Comparison of ENCODE assay signal across 1 cellular context in the genomic region with DNA sequence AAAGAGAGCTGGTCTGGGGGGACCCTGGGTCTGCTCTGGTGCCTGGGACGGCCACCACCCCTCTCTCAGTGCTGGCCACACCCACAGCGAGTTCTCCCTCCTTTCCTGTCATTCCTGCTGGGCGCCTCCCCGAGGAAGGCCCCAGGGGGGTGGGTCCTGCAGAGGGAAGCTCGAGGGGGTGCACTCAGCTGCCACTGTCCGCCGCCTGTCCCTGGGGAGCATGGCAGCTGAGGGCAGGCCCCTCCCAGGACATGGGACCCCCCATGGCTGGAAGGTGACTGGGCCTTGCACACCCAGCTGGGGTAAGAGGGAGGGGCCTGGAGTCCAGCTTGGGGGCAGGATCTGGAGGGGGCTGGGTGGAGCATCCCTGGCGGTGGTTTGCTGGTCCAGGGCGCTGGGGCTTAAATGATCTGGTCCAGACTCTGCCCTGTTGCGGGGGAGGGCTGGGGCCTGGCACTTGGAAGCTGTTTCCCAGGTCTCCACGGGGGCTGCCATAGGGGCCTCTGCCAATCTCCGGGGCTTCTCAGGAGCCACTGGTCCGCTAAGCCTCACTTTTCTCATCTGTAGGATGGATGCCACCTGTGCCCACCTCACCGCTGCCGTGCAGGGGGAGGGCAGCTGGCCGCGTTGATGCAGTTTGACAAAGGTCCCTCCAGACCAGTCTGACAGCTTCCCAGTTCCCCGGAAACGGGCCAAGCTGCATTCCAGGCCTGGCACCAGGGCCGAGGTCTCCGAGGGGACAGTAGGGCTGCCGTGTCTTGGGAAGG.
TF ChIP-seq lines count a peak whose summit lies in the region.

No MANE protein-coding gene starts in this region.

TF ChIP-seq in HEK293, 187 proteins besides CTCF, POLR2A, EP300 and RAD21 (continued from another document and continues in another):
- TF ChIP-seq, protein P1, sequence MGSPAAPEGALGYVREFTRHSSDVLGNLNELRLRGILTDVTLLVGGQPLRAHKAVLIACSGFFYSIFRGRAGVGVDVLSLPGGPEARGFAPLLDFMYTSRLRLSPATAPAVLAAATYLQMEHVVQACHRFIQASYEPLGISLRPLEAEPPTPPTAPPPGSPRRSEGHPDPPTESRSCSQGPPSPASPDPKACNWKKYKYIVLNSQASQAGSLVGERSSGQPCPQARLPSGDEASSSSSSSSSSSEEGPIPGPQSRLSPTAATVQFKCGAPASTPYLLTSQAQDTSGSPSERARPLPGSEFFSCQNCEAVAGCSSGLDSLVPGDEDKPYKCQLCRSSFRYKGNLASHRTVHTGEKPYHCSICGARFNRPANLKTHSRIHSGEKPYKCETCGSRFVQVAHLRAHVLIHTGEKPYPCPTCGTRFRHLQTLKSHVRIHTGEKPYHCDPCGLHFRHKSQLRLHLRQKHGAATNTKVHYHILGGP (tag by site-specific recombination; IDR thresholded peaks at IDR 0.05): no peak
- TF ChIP-seq, protein P2, sequence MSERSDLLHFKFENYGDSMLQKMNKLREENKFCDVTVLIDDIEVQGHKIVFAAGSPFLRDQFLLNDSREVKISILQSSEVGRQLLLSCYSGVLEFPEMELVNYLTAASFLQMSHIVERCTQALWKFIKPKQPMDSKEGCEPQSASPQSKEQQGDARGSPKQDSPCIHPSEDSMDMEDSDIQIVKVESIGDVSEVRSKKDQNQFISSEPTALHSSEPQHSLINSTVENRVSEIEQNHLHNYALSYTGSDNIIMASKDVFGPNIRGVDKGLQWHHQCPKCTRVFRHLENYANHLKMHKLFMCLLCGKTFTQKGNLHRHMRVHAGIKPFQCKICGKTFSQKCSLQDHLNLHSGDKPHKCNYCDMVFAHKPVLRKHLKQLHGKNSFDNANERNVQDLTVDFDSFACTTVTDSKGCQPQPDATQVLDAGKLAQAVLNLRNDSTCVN (tag by site-specific recombination; optimal IDR thresholded peaks at IDR 0.05): no peak
- no peak for TF ChIP-seq ZNF626 (tag by site-specific recombination; IDR thresholded peaks at IDR 0.05)
- TF ChIP-seq KLF1 (tag by site-specific recombination; IDR thresholded peaks at IDR 0.05): peak; percentile 87
- TF ChIP-seq ZNF335 (tag by site-specific recombination; conservative IDR thresholded peaks at IDR 0.05): no peak
- TF ChIP-seq ZNF558 (tag by site-specific recombination; IDR thresholded peaks at IDR 0.05): no peak
- no peak for TF ChIP-seq ZBTB7A (tag by site-specific recombination; IDR thresholded peaks at IDR 0.05; ENCODE audit: low read depth)
- no peak for TF ChIP-seq ZNF596 (tag by site-specific recombination; IDR thresholded peaks at IDR 0.05)
- no peak for TF ChIP-seq BCL11B (tag by site-specific recombination; IDR thresholded peaks at IDR 0.05; ENCODE audit: low read depth)
- no peak for TF ChIP-seq ZNF785 (tag by site-specific recombination; IDR thresholded peaks at IDR 0.05)
- TF ChIP-seq ZNF555 (tag by site-specific recombination; conservative IDR thresholded peaks at IDR 0.05): no peak
- no peak for TF ChIP-seq REPIN1 (tag by site-specific recombination; IDR thresholded peaks at IDR 0.05; ENCODE audit: low read depth)
- TF ChIP-seq ZNF157 (tag by site-specific recombination; IDR thresholded peaks at IDR 0.05): no peak
- TF ChIP-seq, protein P3, sequence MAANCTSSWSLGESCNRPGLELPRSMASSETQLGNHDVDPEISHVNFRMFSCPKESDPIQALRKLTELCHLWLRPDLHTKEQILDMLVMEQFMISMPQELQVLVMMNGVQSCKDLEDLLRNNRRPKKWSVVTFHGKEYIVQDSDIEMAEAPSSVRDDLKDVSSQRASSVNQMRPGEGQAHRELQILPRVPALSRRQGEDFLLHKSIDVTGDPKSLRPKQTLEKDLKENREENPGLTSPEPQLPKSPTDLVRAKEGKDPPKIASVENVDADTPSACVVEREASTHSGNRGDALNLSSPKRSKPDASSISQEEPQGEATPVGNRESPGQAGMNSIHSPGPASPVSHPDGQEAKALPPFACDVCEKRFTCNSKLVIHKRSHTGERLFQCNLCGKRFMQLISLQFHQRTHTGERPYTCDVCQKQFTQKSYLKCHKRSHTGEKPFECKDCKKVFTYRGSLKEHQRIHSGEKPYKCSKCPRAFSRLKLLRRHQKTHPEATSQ (tag by site-specific recombination; IDR thresholded peaks at IDR 0.05): no peak
- TF ChIP-seq, protein P4, sequence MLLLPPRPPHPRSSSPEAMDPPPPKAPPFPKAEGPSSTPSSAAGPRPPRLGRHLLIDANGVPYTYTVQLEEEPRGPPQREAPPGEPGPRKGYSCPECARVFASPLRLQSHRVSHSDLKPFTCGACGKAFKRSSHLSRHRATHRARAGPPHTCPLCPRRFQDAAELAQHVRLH (tag by site-specific recombination; IDR thresholded peaks at IDR 0.05): no peak
- no peak for TF ChIP-seq ZNF707 (tag by site-specific recombination; IDR thresholded peaks at IDR 0.05)
- TF ChIP-seq ZNF600 (tag by site-specific recombination; IDR thresholded peaks at IDR 0.05): no peak
- TF ChIP-seq, protein P5, sequence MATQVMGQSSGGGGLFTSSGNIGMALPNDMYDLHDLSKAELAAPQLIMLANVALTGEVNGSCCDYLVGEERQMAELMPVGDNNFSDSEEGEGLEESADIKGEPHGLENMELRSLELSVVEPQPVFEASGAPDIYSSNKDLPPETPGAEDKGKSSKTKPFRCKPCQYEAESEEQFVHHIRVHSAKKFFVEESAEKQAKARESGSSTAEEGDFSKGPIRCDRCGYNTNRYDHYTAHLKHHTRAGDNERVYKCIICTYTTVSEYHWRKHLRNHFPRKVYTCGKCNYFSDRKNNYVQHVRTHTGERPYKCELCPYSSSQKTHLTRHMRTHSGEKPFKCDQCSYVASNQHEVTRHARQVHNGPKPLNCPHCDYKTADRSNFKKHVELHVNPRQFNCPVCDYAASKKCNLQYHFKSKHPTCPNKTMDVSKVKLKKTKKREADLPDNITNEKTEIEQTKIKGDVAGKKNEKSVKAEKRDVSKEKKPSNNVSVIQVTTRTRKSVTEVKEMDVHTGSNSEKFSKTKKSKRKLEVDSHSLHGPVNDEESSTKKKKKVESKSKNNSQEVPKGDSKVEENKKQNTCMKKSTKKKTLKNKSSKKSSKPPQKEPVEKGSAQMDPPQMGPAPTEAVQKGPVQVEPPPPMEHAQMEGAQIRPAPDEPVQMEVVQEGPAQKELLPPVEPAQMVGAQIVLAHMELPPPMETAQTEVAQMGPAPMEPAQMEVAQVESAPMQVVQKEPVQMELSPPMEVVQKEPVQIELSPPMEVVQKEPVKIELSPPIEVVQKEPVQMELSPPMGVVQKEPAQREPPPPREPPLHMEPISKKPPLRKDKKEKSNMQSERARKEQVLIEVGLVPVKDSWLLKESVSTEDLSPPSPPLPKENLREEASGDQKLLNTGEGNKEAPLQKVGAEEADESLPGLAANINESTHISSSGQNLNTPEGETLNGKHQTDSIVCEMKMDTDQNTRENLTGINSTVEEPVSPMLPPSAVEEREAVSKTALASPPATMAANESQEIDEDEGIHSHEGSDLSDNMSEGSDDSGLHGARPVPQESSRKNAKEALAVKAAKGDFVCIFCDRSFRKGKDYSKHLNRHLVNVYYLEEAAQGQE (tag by site-specific recombination; IDR thresholded peaks at IDR 0.05): no peak
- no peak for TF ChIP-seq ZNF311 (tag by site-specific recombination; IDR thresholded peaks at IDR 0.05; ENCODE audit: borderline replicate concordance)
- TF ChIP-seq EGR2 (tag by site-specific recombination; IDR thresholded peaks at IDR 0.05; ENCODE audit: low read depth): no peak
- peak; percentile 40 for TF ChIP-seq ZNF341 (tag by site-specific recombination; IDR thresholded peaks at IDR 0.05; ENCODE audit: low read depth)
- TF ChIP-seq, protein P6, sequence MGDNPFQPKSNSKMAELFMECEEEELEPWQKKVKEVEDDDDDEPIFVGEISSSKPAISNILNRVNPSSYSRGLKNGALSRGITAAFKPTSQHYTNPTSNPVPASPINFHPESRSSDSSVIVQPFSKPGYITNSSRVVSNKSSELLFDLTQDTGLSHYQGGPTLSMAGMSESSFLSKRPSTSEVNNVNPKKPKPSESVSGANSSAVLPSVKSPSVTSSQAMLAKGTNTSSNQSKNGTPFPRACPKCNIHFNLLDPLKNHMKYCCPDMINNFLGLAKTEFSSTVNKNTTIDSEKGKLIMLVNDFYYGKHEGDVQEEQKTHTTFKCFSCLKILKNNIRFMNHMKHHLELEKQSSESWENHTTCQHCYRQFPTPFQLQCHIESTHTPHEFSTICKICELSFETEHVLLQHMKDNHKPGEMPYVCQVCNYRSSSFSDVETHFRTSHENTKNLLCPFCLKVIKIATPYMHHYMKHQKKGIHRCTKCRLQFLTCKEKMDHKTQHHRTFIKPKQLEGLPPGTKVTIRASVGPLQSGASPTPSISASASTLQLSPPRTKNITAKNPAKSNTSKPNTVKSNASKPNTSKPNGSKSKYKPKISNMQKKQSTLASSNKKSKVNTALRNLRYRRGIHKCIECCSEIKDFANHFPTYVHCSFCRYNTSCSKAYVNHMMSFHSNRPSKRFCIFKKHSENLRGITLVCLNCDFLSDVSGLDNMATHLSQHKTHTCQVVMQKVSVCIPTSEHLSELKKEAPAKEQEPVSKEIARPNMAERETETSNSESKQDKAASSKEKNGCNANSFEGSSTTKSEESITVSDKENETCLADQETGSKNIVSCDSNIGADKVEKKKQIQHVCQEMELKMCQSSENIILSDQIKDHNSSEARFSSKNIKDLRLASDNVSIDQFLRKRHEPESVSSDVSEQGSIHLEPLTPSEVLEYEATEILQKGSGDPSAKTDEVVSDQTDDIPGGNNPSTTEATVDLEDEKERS (tag by site-specific recombination; IDR thresholded peaks at IDR 0.05): no peak
- TF ChIP-seq, protein P7, sequence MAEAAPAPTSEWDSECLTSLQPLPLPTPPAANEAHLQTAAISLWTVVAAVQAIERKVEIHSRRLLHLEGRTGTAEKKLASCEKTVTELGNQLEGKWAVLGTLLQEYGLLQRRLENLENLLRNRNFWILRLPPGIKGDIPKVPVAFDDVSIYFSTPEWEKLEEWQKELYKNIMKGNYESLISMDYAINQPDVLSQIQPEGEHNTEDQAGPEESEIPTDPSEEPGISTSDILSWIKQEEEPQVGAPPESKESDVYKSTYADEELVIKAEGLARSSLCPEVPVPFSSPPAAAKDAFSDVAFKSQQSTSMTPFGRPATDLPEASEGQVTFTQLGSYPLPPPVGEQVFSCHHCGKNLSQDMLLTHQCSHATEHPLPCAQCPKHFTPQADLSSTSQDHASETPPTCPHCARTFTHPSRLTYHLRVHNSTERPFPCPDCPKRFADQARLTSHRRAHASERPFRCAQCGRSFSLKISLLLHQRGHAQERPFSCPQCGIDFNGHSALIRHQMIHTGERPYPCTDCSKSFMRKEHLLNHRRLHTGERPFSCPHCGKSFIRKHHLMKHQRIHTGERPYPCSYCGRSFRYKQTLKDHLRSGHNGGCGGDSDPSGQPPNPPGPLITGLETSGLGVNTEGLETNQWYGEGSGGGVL (tag by site-specific recombination; IDR thresholded peaks at IDR 0.05): no peak
- TF ChIP-seq, protein P8, sequence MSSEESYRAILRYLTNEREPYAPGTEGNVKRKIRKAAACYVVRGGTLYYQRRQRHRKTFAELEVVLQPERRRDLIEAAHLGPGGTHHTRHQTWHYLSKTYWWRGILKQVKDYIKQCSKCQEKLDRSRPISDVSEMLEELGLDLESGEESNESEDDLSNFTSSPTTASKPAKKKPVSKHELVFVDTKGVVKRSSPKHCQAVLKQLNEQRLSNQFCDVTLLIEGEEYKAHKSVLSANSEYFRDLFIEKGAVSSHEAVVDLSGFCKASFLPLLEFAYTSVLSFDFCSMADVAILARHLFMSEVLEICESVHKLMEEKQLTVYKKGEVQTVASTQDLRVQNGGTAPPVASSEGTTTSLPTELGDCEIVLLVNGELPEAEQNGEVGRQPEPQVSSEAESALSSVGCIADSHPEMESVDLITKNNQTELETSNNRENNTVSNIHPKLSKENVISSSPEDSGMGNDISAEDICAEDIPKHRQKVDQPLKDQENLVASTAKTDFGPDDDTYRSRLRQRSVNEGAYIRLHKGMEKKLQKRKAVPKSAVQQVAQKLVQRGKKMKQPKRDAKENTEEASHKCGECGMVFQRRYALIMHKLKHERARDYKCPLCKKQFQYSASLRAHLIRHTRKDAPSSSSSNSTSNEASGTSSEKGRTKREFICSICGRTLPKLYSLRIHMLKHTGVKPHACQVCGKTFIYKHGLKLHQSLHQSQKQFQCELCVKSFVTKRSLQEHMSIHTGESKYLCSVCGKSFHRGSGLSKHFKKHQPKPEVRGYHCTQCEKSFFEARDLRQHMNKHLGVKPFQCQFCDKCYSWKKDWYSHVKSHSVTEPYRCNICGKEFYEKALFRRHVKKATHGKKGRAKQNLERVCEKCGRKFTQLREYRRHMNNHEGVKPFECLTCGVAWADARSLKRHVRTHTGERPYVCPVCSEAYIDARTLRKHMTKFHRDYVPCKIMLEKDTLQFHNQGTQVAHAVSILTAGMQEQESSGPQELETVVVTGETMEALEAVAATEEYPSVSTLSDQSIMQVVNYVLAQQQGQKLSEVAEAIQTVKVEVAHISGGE (tag by site-specific recombination; conservative IDR thresholded peaks at IDR 0.05; ENCODE audit: low read depth): no peak
- no peak for TF ChIP-seq ZFP41 (tag by site-specific recombination; IDR thresholded peaks at IDR 0.05; ENCODE audit: borderline replicate concordance)
- TF ChIP-seq ZNF223 (tag by site-specific recombination; IDR thresholded peaks at IDR 0.05): no peak
- TF ChIP-seq, protein P9, sequence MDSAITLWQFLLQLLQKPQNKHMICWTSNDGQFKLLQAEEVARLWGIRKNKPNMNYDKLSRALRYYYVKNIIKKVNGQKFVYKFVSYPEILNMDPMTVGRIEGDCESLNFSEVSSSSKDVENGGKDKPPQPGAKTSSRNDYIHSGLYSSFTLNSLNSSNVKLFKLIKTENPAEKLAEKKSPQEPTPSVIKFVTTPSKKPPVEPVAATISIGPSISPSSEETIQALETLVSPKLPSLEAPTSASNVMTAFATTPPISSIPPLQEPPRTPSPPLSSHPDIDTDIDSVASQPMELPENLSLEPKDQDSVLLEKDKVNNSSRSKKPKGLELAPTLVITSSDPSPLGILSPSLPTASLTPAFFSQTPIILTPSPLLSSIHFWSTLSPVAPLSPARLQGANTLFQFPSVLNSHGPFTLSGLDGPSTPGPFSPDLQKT (IDR thresholded peaks at IDR 0.05; ENCODE audit: borderline replicate concordance, low read depth, low read length): no peak
- no peak for TF ChIP-seq ZSCAN16 (tag by site-specific recombination; IDR thresholded peaks at IDR 0.05)
- TF ChIP-seq ZFP37 (tag by site-specific recombination; IDR thresholded peaks at IDR 0.05): no peak
- no peak for TF ChIP-seq ZNF549 (tag by site-specific recombination; IDR thresholded peaks at IDR 0.05)
- TF ChIP-seq ZNF146 (tag by site-specific recombination; IDR thresholded peaks at IDR 0.05): no peak
- TF ChIP-seq KLF10 (tag by site-specific recombination; IDR thresholded peaks at IDR 0.05): no peak
- TF ChIP-seq ZNF133 (tag by site-specific recombination; IDR thresholded peaks at IDR 0.05): no peak
- no peak for TF ChIP-seq ZNF610 (tag by site-specific recombination; IDR thresholded peaks at IDR 0.05; ENCODE audit: borderline replicate concordance)
- TF ChIP-seq, protein P10, sequence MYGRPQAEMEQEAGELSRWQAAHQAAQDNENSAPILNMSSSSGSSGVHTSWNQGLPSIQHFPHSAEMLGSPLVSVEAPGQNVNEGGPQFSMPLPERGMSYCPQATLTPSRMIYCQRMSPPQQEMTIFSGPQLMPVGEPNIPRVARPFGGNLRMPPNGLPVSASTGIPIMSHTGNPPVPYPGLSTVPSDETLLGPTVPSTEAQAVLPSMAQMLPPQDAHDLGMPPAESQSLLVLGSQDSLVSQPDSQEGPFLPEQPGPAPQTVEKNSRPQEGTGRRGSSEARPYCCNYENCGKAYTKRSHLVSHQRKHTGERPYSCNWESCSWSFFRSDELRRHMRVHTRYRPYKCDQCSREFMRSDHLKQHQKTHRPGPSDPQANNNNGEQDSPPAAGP (tag by site-specific recombination; IDR thresholded peaks at IDR 0.05): 0 out of 2 replicates have a peak, but pooled peaks have one; percentile 41
- peak; percentile 95 for TF ChIP-seq GLIS1 (tag by site-specific recombination; IDR thresholded peaks at IDR 0.05)
- no peak for TF ChIP-seq ZNF16 (tag by site-specific recombination; IDR thresholded peaks at IDR 0.05; ENCODE audit: low read depth)
- TF ChIP-seq ZNF776 (tag by site-specific recombination; IDR thresholded peaks at IDR 0.05; ENCODE audit: borderline replicate concordance): no peak
- no peak for TF ChIP-seq YY2 (tag by site-specific recombination; IDR thresholded peaks at IDR 0.05)
- TF ChIP-seq RBAK (tag by site-specific recombination; IDR thresholded peaks at IDR 0.05): no peak
